ENCODE assay signal across 17 cellular contexts in genomic region chr6:12286381-12287132, GRCh38. TPM values are rescaled to one million over a fixed set of nuclear protein-coding genes. Genes with fewer than 3 reads are reported as not detected.
DNase-seq lines count a peak whose midpoint lies in the region; ATAC-seq and TF ChIP-seq lines count a peak whose summit lies in the region.
"Had no signal": no experiment of that assay in that cellular context is flagged by ENCODE, and none has a peak within 500 bp of the region (broad histone marks: within the 10 kb centered on the region; RNA-seq: fewer than 3 reads in every experiment).

No MANE protein-coding gene starts in this region.

- CTCF ChIA-PET in CD4-positive, alpha-beta T cell (lab: Charles Lee) = no interaction called here

- no peak overlapping the region for H2AFZ ChIP-seq in osteoblast (ENCODE audit: low read length)

- no peak overlapping the region for H3K4me3 ChIP-seq in osteoblast (ENCODE audit: insufficient read depth, low read length)

- peaks cover under 1% of the 10 kb centered on the region for H3K79me2 ChIP-seq in osteoblast (ENCODE audit: insufficient read depth, low read length)

- H4K20me1 ChIP-seq in osteoblast (ENCODE audit: insufficient read depth, low read length) = no peaks in the 10 kb centered on the region

- H3K4me2 ChIP-seq in osteoblast (ENCODE audit: insufficient read depth, low read length) = no peak overlapping the region

- H3K36me3 Mint-ChIP-seq in CD4-positive, alpha-beta T cell (ENCODE audit: low read depth) = no peaks in the 10 kb centered on the region
- H3K36me3 Mint-ChIP-seq: CD8-positive, alpha-beta T cell had no signal

- POLR2A ChIA-PET in CD4-positive, alpha-beta T cell (lab: Charles Lee) = no interaction called here

- TF ChIP-seq CTCF in osteoblast (IDR thresholded peaks at IDR 0.05; ENCODE audit: extremely low read depth, low read depth, low read length) = no peak
- no peak for TF ChIP-seq CTCF in CD4-positive, alpha-beta T cell (IDR thresholded peaks at IDR 0.05)

- DNase-seq in CD1c-positive myeloid dendritic cell (ENCODE audit: extremely low spot score) (peak; percentile 40), LoVo (ENCODE audit: low spot score) (peak; percentile 62), amniotic epithelial cell (ENCODE audit: low read depth) (peak; percentile 80), osteoblast (ENCODE audit: insufficient read length, low spot score, missing footprints) (peak; percentile 88)
- DNase-seq in CD4-positive, alpha-beta T cell = no peak
- DNase-seq in activated naive CD4-positive, alpha-beta T cell treated with Interleukin-2 at 50 U/mL for 16 hours = no peak
- DNase-seq: activated CD4-positive, alpha-beta T cell treated with anti-CD3 and anti-CD28 coated beads, Interleukin-2, amount 10 ng/mL, durations not matched to agents 24 days and 14 days; activated T-cell treated with anti-CD3 and anti-CD28 coated beads, Interleukin-2, amount 50 U/mL, for 72 hours; amygdala; CD8-positive, alpha-beta T cell; GDM1; midbrain; NCI-H2171; NK-92 treated with Interleukin-12 subunit alpha and Interleukin-12 subunit beta, amount 100 ng/mL, for 24 hours; stimulated activated CD8-positive, alpha-beta memory T cell treated with anti-CD3 and anti-CD28 coated beads, Interleukin-4, amount 100 ng/mL, for 48 hours had no signal

- no peaks in the 10 kb centered on the region for H3K9me3 Mint-ChIP-seq in CD4-positive, alpha-beta T cell
- H3K9me3 Mint-ChIP-seq: activated CD4-positive, alpha-beta T cell treated with anti-CD3 and anti-CD28 coated beads, Interleukin-2, amount 10 ng/mL, durations not matched to agents 24 days and 14 days; activated T-cell treated with anti-CD3 and anti-CD28 coated beads, Interleukin-2, amount 50 U/mL, for 72 hours; CD8-positive, alpha-beta T cell had no signal

- peak overlapping the region; percentile 21 for H3K27ac ChIP-seq in osteoblast (ENCODE audit: low read depth, low read length)
- no peak overlapping the region for H3K27ac ChIP-seq in CD4-positive, alpha-beta T cell (ENCODE audit: low read depth, low read length)

- intact Hi-C loops in CD4-positive, alpha-beta T cell (cut with DNase I, micrococcal nuclease) = no loop called here

- no peaks in the 10 kb centered on the region for H3K9me3 ChIP-seq in osteoblast (ENCODE audit: low read depth, low read length)
- no peaks in the 10 kb centered on the region for H3K9me3 ChIP-seq in CD4-positive, alpha-beta T cell (ENCODE audit: control insufficient read depth, low read length)

- peaks cover 17% of the 10 kb centered on the region for H3K4me1 Mint-ChIP-seq in CD4-positive, alpha-beta T cell (ENCODE audit: low read depth)

- H3K27me3 Mint-ChIP-seq in CD4-positive, alpha-beta T cell = peaks cover 42% of the 10 kb centered on the region

- H3K4me3 Mint-ChIP-seq in CD4-positive, alpha-beta T cell = no peak overlapping the region
- H3K4me3 Mint-ChIP-seq: activated CD4-positive, alpha-beta T cell treated with anti-CD3 and anti-CD28 coated beads, Interleukin-2, amount 10 ng/mL, durations not matched to agents 24 days and 14 days; activated T-cell treated with anti-CD3 and anti-CD28 coated beads, Interleukin-2, amount 50 U/mL, for 72 hours; CD8-positive, alpha-beta T cell had no signal

- no peak overlapping the region for H3K27ac Mint-ChIP-seq in CD4-positive, alpha-beta T cell
- H3K27ac Mint-ChIP-seq: activated CD4-positive, alpha-beta T cell treated with anti-CD3 and anti-CD28 coated beads, Interleukin-2, amount 10 ng/mL, durations not matched to agents 24 days and 14 days; activated T-cell treated with anti-CD3 and anti-CD28 coated beads, Interleukin-2, amount 50 U/mL, for 72 hours; CD8-positive, alpha-beta T cell had no signal

- no peaks in the 10 kb centered on the region for H3K27me3 ChIP-seq in osteoblast (ENCODE audit: insufficient read depth, low read length)
- peaks cover 19% of the 10 kb centered on the region for H3K27me3 ChIP-seq in CD4-positive, alpha-beta T cell (ENCODE audit: control insufficient read depth, insufficient read depth, low read length)

- no peaks in the 10 kb centered on the region for H3K36me3 ChIP-seq in osteoblast (ENCODE audit: insufficient read depth, low read length)

- H3K4me1 ChIP-seq in osteoblast (ENCODE audit: insufficient read depth, low read length) = peaks cover 24% of the 10 kb centered on the region

- no peak for ATAC-seq in CD4-positive, alpha-beta T cell (ENCODE audit: poor library complexity)
- ATAC-seq in HG03025 (IDR thresholded peaks at IDR 0.05; ENCODE audit: low FRiP score, unreplicated experiment) (no peak), GM18519 (IDR thresholded peaks at IDR 0.05; ENCODE audit: low FRiP score, unreplicated experiment) (no peak)
- ATAC-seq: activated T-cell treated with anti-CD3 and anti-CD28 coated beads, Interleukin-2, amount 50 U/mL, for 72 hours; CD8-positive, alpha-beta T cell had no signal

RNA-seq across cellular contexts. Expression of gene EDN1, which starts 3.6 kb away (rescaled TPM):
- total RNA-seq in osteoblast = 0.88 and 1.4 TPM in 2 replicates
- total RNA-seq in CD4-positive, alpha-beta T cell = 1 to 10 TPM in 1 of 2 experiments, under 1 TPM in 1; 0.80 to 1.1 TPM

Comparison
In these comparisons a context has a peak if more than half of its experiments do, and no peak if none do; other contexts are left out.
1. DNase-seq: peak in CD1c-positive myeloid dendritic cell (single experiment), LoVo (single experiment), amniotic epithelial cell (single experiment) and osteoblast (single experiment); none in CD4-positive, alpha-beta T cell (0 of 10) and activated naive CD4-positive, alpha-beta T cell treated with Interleukin-2 at 50 U/mL for 16 hours (single experiment).